In genomic region chr1:225464851-225465792, GRCh38 we compare ENCODE assay signal across 11 cellular contexts. TPM values are rescaled to one million over a fixed set of nuclear protein-coding genes. Genes with fewer than 3 reads are reported as not detected.
A peak's percentile ranks its signal among the peaks of the same experiment; 100 is the strongest.
DNase-seq lines count a peak whose midpoint lies in the region; ATAC-seq and TF ChIP-seq lines count a peak whose summit lies in the region.
"Had no signal": no experiment of that assay in that cellular context is flagged by ENCODE, and none has a peak within 500 bp of the region (broad histone marks: within the 10 kb centered on the region; RNA-seq: fewer than 3 reads in every experiment).

No MANE protein-coding gene starts in this region.

- TF ChIP-seq EP300 in transverse colon (IDR thresholded peaks at IDR 0.05; ENCODE audit: low read depth), result no peak

- ATAC-seq in heart right ventricle (no peak), activated B cell treated with CpG ODN at 0.5 μM for 24 hours (ENCODE audit: low read depth) (no peak), HG03460 (IDR thresholded peaks at IDR 0.05; ENCODE audit: unreplicated experiment) (no peak), HG02610 (IDR thresholded peaks at IDR 0.05; ENCODE audit: unreplicated experiment) (no peak), left lobe of liver (no peak)

- in situ Hi-C loops in transverse colon (cut with MboI; ENCODE audit: low pct_ligation_motif_present in 1 of 4, low pct_unique_long_range_greater_than_20kb in 1 of 4, low sequenced_read_pairs in 3 of 4), result no loop called here

- CTCF ChIA-PET in activated B cell treated with CpG ODN at 0.5 μM for 24 hours (lab: Charles Lee), result no interaction called here

- H3K4me1 ChIP-seq in left ventricle myocardium inferior, result peaks cover 61% of the 10 kb centered on the region
- peaks cover 2 to 74% (median 60%) of the 10 kb centered on the region in 9 donors for H3K4me1 ChIP-seq in heart right ventricle
- peaks cover 37 to 68% (median 52%) of the 10 kb centered on the region in 4 donors for H3K4me1 ChIP-seq in transverse colon

- DNase-seq in left ventricle myocardium inferior, result no peak
- no peak for DNase-seq in heart right ventricle
- no peak for DNase-seq in activated B cell treated with CpG ODN at 0.5 μM for 24 hours
- DNase-seq in kidney tubule cell (ENCODE audit: low spot score), result peak; percentile 39
- no peak for DNase-seq in transverse colon
- no peak for DNase-seq in left lobe of liver (ENCODE audit: low spot score)
- DNase-seq: activated CD4-positive, alpha-beta T cell treated with anti-CD3 and anti-CD28 coated beads, Interleukin-2, amount 50 U/mL, for 4 hours; KG1; OCI-M1 had no signal

- no peaks in the 10 kb centered on the region for H3K9me3 Mint-ChIP-seq in activated B cell treated with CpG ODN at 0.5 μM for 24 hours

- TF ChIP-seq CTCF in left ventricle myocardium inferior (IDR thresholded peaks at IDR 0.05; ENCODE audit: borderline replicate concordance) (no peak), heart right ventricle (IDR thresholded peaks at IDR 0.05) (no peak), activated B cell treated with CpG ODN at 0.5 μM for 24 hours (IDR thresholded peaks at IDR 0.05) (no peak), transverse colon (IDR thresholded peaks at IDR 0.05) (no peak)

- H3K9me3 ChIP-seq in left ventricle myocardium inferior (replicated peaks), result no peaks in the 10 kb centered on the region
- no peaks in the 10 kb centered on the region for H3K9me3 ChIP-seq in heart right ventricle
- H3K9me3 ChIP-seq in transverse colon, result no peaks in the 10 kb centered on the region

- H3K4me1 Mint-ChIP-seq in activated B cell treated with CpG ODN at 0.5 μM for 24 hours, result peaks cover 40% of the 10 kb centered on the region

- WGBS in heart right ventricle, 2 donors, result 63 to 65% methylated on average over 15 of the region's 15 CpGs
- WGBS in transverse colon (ENCODE audit: low coverage in 1 of 2), 2 donors, result 63 to 64% methylated on average over 6 to 15 of the region's 15 CpGs

- no peaks in the 10 kb centered on the region for H3K36me3 ChIP-seq in left ventricle myocardium inferior
- no peaks in the 10 kb centered on the region for H3K36me3 ChIP-seq in heart right ventricle
- H3K36me3 ChIP-seq in transverse colon, result no peaks in the 10 kb centered on the region

- no peaks in the 10 kb centered on the region for H3K36me3 Mint-ChIP-seq in activated B cell treated with CpG ODN at 0.5 μM for 24 hours (ENCODE audit: low read depth)

- H3K27ac ChIP-seq in left ventricle myocardium inferior (replicated peaks) (peak overlapping the region; percentile 40), heart right ventricle (peak overlapping the region in 5 of 10 donors; percentile 5 to 53 (median 34)), transverse colon (peak overlapping the region; percentile 67 to 92 (median 84))

- no peak overlapping the region for H3K4me3 ChIP-seq in left ventricle myocardium inferior
- H3K4me3 ChIP-seq in heart right ventricle, result peak overlapping the region in 1 of 10 donors; percentile 17
- H3K4me3 ChIP-seq in transverse colon, result no peak overlapping the region

- TF ChIP-seq POLR2A in transverse colon (IDR thresholded peaks at IDR 0.05), result no peak

- POLR2A ChIA-PET in activated B cell treated with CpG ODN at 0.5 μM for 24 hours (lab: Charles Lee), result interaction anchor here (1.0 to 1.3 kb wide), 2 partner anchors 20 kb away, joined by 3 to 4 read pairs; no protein-coding TSS in a partner anchor

- peak overlapping the region; percentile 11 for H3K4me3 Mint-ChIP-seq in activated B cell treated with CpG ODN at 0.5 μM for 24 hours

- H3K27me3 Mint-ChIP-seq in activated B cell treated with CpG ODN at 0.5 μM for 24 hours, result no peaks in the 10 kb centered on the region

- peak overlapping the region; percentile 78 for H3K27ac Mint-ChIP-seq in activated B cell treated with CpG ODN at 0.5 μM for 24 hours

- H3K27me3 ChIP-seq in left ventricle myocardium inferior (ENCODE audit: low read depth), result no peaks in the 10 kb centered on the region
- H3K27me3 ChIP-seq in heart right ventricle, result no peaks in the 10 kb centered on the region
- H3K27me3 ChIP-seq in transverse colon, result no peaks in the 10 kb centered on the region

- intact Hi-C loops in left ventricle myocardium inferior (cut with micrococcal nuclease), result no loop called here
- intact Hi-C loops in heart right ventricle (cut with DNase I), result no loop called here
- intact Hi-C loops in activated B cell treated with CpG ODN at 0.5 μM for 24 hours (cut with micrococcal nuclease), result loop anchor here (5.0 kb wide), 1 partner anchor 722 kb away; the partner anchor contains the start of gene ACBD3
- intact Hi-C loops in transverse colon (cut with DNase I; ENCODE audit: low total_unique reads), result loop anchor here (5.0 kb wide), 1 partner anchor 717 kb away; no protein-coding TSS in a partner anchor

RNA-seq across cellular contexts. Expression of gene LBR, which starts 37.3 kb away (rescaled TPM):
- total RNA-seq in left ventricle myocardium inferior (8.9 TPM), heart right ventricle (10 to 100 TPM in 6 of 10 donors, 1 to 10 TPM in 4; 8.5 to 22.6 (median 11.0) TPM), activated B cell treated with CpG ODN at 0.5 μM for 24 hours (93.1 and 113 TPM in 2 replicates), transverse colon (10 to 100 TPM; 48.6 to 97.9 (median 75.1) TPM), left lobe of liver (22.1 TPM)
- 1 to 10 TPM; 7.6 to 7.7 TPM for polyA plus RNA-seq in heart right ventricle

Comparison
In these comparisons a context has a peak if more than half of its experiments do, and no peak if none do; other contexts are left out.
1. intact Hi-C loops: an anchor here in activated B cell treated with CpG ODN at 0.5 μM for 24 hours (5.0 kb wide) and transverse colon (5.0 kb wide); none called in left ventricle myocardium inferior and heart right ventricle.